In genomic region chrX:7927259-7928167, GRCh38 we compare ENCODE assay signal across 9 cellular contexts.
DNase-seq lines count a peak whose midpoint lies in the region; ATAC-seq and TF ChIP-seq lines count a peak whose summit lies in the region.
"Had no signal": no experiment of that assay in that cellular context is flagged by ENCODE, and none has a peak within 500 bp of the region (broad histone marks: within the 10 kb centered on the region; RNA-seq: fewer than 3 reads in every experiment).

PNPLA4 (minus strand) TSS chrX:7927413; CDS start chrX:7926119, 1,294 bp downstream.

- peak; percentile 93 for ATAC-seq in HG03066 (IDR thresholded peaks at IDR 0.05; ENCODE audit: low read depth, unreplicated experiment)

- H3K9me3 ChIP-seq in mucosa of rectum (ENCODE audit: control insufficient read depth in 2 of 2, low read length in 2 of 2) = no peaks in the 10 kb centered on the region

- peak; percentile 71 for TF ChIP-seq POLR2A in erythroblast (IDR thresholded peaks at IDR 0.05; ENCODE audit: low read length)

- H3K27me3 ChIP-seq in mucosa of rectum (ENCODE audit: control insufficient read depth in 2 of 2, insufficient read depth in 2 of 2, low read length in 2 of 2) = no peaks in the 10 kb centered on the region
- H3K27me3 ChIP-seq: BLaER1 had no signal

- H3K36me3 ChIP-seq in mucosa of rectum (ENCODE audit: control insufficient read depth in 2 of 2, insufficient read depth in 2 of 2, low read length in 2 of 2) = peaks cover 0 to 10% of the 10 kb centered on the region in 2 donors
- H3K36me3 ChIP-seq: BLaER1 had no signal

- peak within 1 kb of the TSS; percentile 76 to 96 for H3K4me3 ChIP-seq in mucosa of rectum (ENCODE audit: low read length in 2 of 2)
- H3K4me3 ChIP-seq: BLaER1 had no signal

- H3K9ac ChIP-seq in mucosa of rectum (ENCODE audit: low read depth in 1 of 2, low read length in 2 of 2) = peak within 1 kb of the TSS; percentile 82 to 90
- H3K9ac ChIP-seq: BLaER1 had no signal

- peak within 1 kb of the TSS; percentile 78 to 85 for H3K27ac ChIP-seq in mucosa of rectum (ENCODE audit: low read depth in 2 of 2, low read length in 2 of 2)
- H3K27ac ChIP-seq: BLaER1 had no signal

- peaks cover 4 to 6% of the 10 kb centered on the region in 2 donors for H3K4me1 ChIP-seq in mucosa of rectum (ENCODE audit: control insufficient read depth in 2 of 2, insufficient read depth in 2 of 2, low read length in 2 of 2)
- H3K4me1 ChIP-seq: BLaER1 had no signal

- peak; percentile 60 for DNase-seq in NK-92 treated with Interleukin-12 subunit alpha and Interleukin-12 subunit beta, amount 100 ng/mL, for 24 hours (lab: John Stamatoyannopoulos, UW)
- DNase-seq in NK-92 (lab: John Stamatoyannopoulos, UW; ENCODE audit: unreplicated experiment) (no peak), NOMO-1 treated with dmso at 0.1 percent for 144 hours (lab: John Stamatoyannopoulos, UW; ENCODE audit: unreplicated experiment) (peak; percentile 90), erythroblast (lab: John Stamatoyannopoulos, UW) (peak; percentile 90 to 91)
- peak; percentile 88 for DNase-seq in activated T-cell treated with anti-CD3 and anti-CD28 coated beads, Interleukin-2, amount 50 U/mL, for 1 hour
- peak; percentile 33 to 73 for DNase-seq in stimulated activated CD8-positive, alpha-beta memory T cell treated with anti-CD3 and anti-CD28 coated beads, Interleukin-4, amount 100 ng/mL, for 4 hours (ENCODE audit: low read depth in 2 of 2, low spot score in 1 of 2)
